Comparison of ENCODE assay signal across 9 cellular contexts in genomic region chr10:89481662-89482061, GRCh38. TPM values are rescaled to one million over a fixed set of nuclear protein-coding genes. Genes with fewer than 3 reads are reported as not detected.
A peak's percentile ranks its signal among the peaks of the same experiment; 100 is the strongest.
DNase-seq lines count a peak whose midpoint lies in the region; ATAC-seq and TF ChIP-seq lines count a peak whose summit lies in the region.
"Had no signal": no experiment of that assay in that cellular context is flagged by ENCODE, and none has a peak within 500 bp of the region (broad histone marks: within the 10 kb centered on the region; RNA-seq: fewer than 3 reads in every experiment).

No MANE protein-coding gene starts in this region.

- intact Hi-C loops in Calu3 (cut with micrococcal nuclease; ENCODE audit: unreplicated experiment): no loop called here
- intact Hi-C loops in Right ventricle myocardium superior (cut with DNase I): loop anchor here (5.0 kb wide), 1 partner anchor 36 kb away; no protein-coding TSS in a partner anchor
- intact Hi-C loops in sciatic nerve (cut with DNase I): no loop called here

- H3K9me3 Mint-ChIP-seq in Calu3 (ENCODE audit: low read depth, unreplicated experiment) (peaks cover 2% of the 10 kb centered on the region), glutamatergic neuron (ENCODE audit: unreplicated experiment) (no peaks in the 10 kb centered on the region)
- H3K9me3 Mint-ChIP-seq in stimulated activated memory B cell treated with anti-CD40 and anti-IgM and Interleukin-4, amounts not matched to agents 10 μg/mL and 1 μg/mL and 100 μg/mL, for 72 hours: no peaks in the 10 kb centered on the region

- H3K36me3 Mint-ChIP-seq in Calu3 (ENCODE audit: insufficient read depth, unreplicated experiment) (no peaks in the 10 kb centered on the region), glutamatergic neuron (ENCODE audit: unreplicated experiment) (no peaks in the 10 kb centered on the region)
- H3K36me3 Mint-ChIP-seq in stimulated activated memory B cell treated with anti-CD40 and anti-IgM and Interleukin-4, amounts not matched to agents 10 μg/mL and 1 μg/mL and 100 μg/mL, for 72 hours: no peaks in the 10 kb centered on the region

- H3K27ac Mint-ChIP-seq in Calu3 (ENCODE audit: unreplicated experiment): peak overlapping the region; percentile 54
- no peak overlapping the region for H3K27ac Mint-ChIP-seq in stimulated activated memory B cell treated with anti-CD40 and anti-IgM and Interleukin-4, amounts not matched to agents 10 μg/mL and 1 μg/mL and 100 μg/mL, for 72 hours
- no peak overlapping the region for H3K27ac Mint-ChIP-seq in glutamatergic neuron (ENCODE audit: unreplicated experiment)

- TF ChIP-seq CTCF in Calu3 (IDR thresholded peaks at IDR 0.05; ENCODE audit: unreplicated experiment) (no peak), glutamatergic neuron (IDR thresholded peaks at IDR 0.05; ENCODE audit: partially characterized antibody, unreplicated experiment) (no peak)

- BruUV-seq in Calu3 (replicated peaks; lab: Mats Ljungman, UMichigan): no TSS peak

- ATAC-seq in Right ventricle myocardium superior (ENCODE audit: poor library complexity): peak; percentile 59
- ATAC-seq in sciatic nerve: peak; percentile 85
- ATAC-seq in stimulated activated memory B cell treated with anti-CD40 and anti-IgM and Interleukin-4, amounts not matched to agents 10 μg/mL and 1 μg/mL and 100 μg/mL, for 72 hours: no peak
- ATAC-seq in GM19455 (IDR thresholded peaks at IDR 0.05; ENCODE audit: unreplicated experiment): no peak
- no peak for ATAC-seq in GM21367 (IDR thresholded peaks at IDR 0.05; ENCODE audit: unreplicated experiment)

- no peaks in the 10 kb centered on the region for H3K27me3 Mint-ChIP-seq in Calu3 (ENCODE audit: unreplicated experiment)
- H3K27me3 Mint-ChIP-seq in stimulated activated memory B cell treated with anti-CD40 and anti-IgM and Interleukin-4, amounts not matched to agents 10 μg/mL and 1 μg/mL and 100 μg/mL, for 72 hours: peaks cover 7% of the 10 kb centered on the region
- H3K27me3 Mint-ChIP-seq in glutamatergic neuron (ENCODE audit: unreplicated experiment): no peaks in the 10 kb centered on the region

- H3K4me1 Mint-ChIP-seq in Calu3 (ENCODE audit: low read depth, unreplicated experiment) (peaks cover 41% of the 10 kb centered on the region), glutamatergic neuron (ENCODE audit: low read depth, unreplicated experiment) (no peaks in the 10 kb centered on the region)
- peaks cover 15% of the 10 kb centered on the region for H3K4me1 Mint-ChIP-seq in stimulated activated memory B cell treated with anti-CD40 and anti-IgM and Interleukin-4, amounts not matched to agents 10 μg/mL and 1 μg/mL and 100 μg/mL, for 72 hours

- CTCF ChIA-PET in Calu3 (lab: Charles Lee): interaction anchor here (0.7 kb wide), 2 partner anchors 58 to 61 kb away, joined by 4 to 5 read pairs; no protein-coding TSS in a partner anchor

- H3K4me3 Mint-ChIP-seq in Calu3 (ENCODE audit: low read depth, unreplicated experiment) (no peak overlapping the region), glutamatergic neuron (ENCODE audit: unreplicated experiment) (no peak overlapping the region)
- H3K4me3 Mint-ChIP-seq in stimulated activated memory B cell treated with anti-CD40 and anti-IgM and Interleukin-4, amounts not matched to agents 10 μg/mL and 1 μg/mL and 100 μg/mL, for 72 hours: no peak overlapping the region

- DNase-seq in Calu3 (no peak), amniotic stem cell (lab: John Stamatoyannopoulos, UW) (peak; percentile 68), Right ventricle myocardium superior (no peak), sciatic nerve (ENCODE audit: low spot score) (no peak), glutamatergic neuron (no peak)
- DNase-seq: Caco-2 had no signal

RNA-seq across cellular contexts. Expression of gene SLC16A12, which starts 53.7 kb away (rescaled TPM):
- 1.0 and 1.2 TPM in 2 replicates for total RNA-seq in Calu3 (2022)
- total RNA-seq in Right ventricle myocardium superior: 1.3 TPM
- total RNA-seq in sciatic nerve: 10.3 TPM
- not detected for total RNA-seq in glutamatergic neuron (ENCODE audit: unreplicated experiment)
- total RNA-seq: Caco-2 had no signal

Comparison
In these comparisons a context has a peak if more than half of its experiments do, and no peak if none do; other contexts are left out.
1. ATAC-seq: peak in Right ventricle myocardium superior (single experiment) and sciatic nerve (single experiment); none in stimulated activated memory B cell treated with anti-CD40 and anti-IgM and Interleukin-4, amounts not matched to agents 10 μg/mL and 1 μg/mL and 100 μg/mL, for 72 hours (single experiment), GM19455 (single experiment) and GM21367 (single experiment).